Comparison of ENCODE assay signal across 14 cellular contexts in the genomic region with DNA sequence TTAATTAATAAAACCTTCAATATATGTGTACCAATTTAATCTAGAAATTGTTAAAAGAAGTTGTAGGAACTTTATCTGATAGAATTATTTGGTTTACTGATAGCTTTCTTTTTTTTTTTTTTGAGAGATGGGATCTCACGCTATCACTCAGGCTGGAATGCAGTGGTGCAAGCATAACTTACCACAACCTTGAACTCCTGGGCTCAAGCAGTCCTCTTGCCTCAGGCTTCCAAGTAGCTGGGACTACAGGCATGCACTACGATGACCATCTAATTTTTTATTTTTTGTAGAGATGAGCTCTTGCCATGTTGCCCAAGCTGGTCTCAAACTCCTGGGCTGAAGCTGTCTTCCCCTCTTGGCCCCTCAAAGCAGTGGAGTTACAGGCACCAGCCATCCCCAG.
"Had no signal": no experiment of that assay in that cellular context is flagged by ENCODE, and none has a peak within 500 bp of the region (broad histone marks: within the 10 kb centered on the region; RNA-seq: fewer than 3 reads in every experiment).

No MANE protein-coding gene starts in this region.

- ATAC-seq: body of pancreas; stimulated activated memory B cell treated with anti-CD40 and anti-IgM and Interleukin-4, amounts not matched to agents 10 μg/mL and 1 μg/mL and 100 μg/mL, for 72 hours had no signal

- H3K4me3 Mint-ChIP-seq: activated CD4-positive, alpha-beta memory T cell treated with anti-CD3 and anti-CD28 coated beads, Interleukin-2, amount 10 ng/mL, durations not matched to agents 7 days and 5 days; central memory CD8-positive, alpha-beta T cell; naive B cell; stimulated activated memory B cell treated with anti-CD40 and anti-IgM and Interleukin-4, amounts not matched to agents 10 μg/mL and 1 μg/mL and 100 μg/mL, for 72 hours had no signal

- H3K4me3 ChIP-seq: body of pancreas, right atrium auricular region, spleen, tibial artery, vagina had no signal

- H3K27me3 Mint-ChIP-seq: activated CD4-positive, alpha-beta memory T cell treated with anti-CD3 and anti-CD28 coated beads, Interleukin-2, amount 10 ng/mL, durations not matched to agents 7 days and 5 days; central memory CD8-positive, alpha-beta T cell; naive B cell; stimulated activated memory B cell treated with anti-CD40 and anti-IgM and Interleukin-4, amounts not matched to agents 10 μg/mL and 1 μg/mL and 100 μg/mL, for 72 hours had no signal

- DNase-seq: activated CD4-positive, alpha-beta memory T cell treated with anti-CD3 and anti-CD28 coated beads, Interleukin-2, amount 10 ng/mL, durations not matched to agents 7 days and 5 days; activated CD8-positive, alpha-beta memory T cell treated with anti-CD3 and anti-CD28 coated beads, Interleukin-2, amount 50 U/mL, for 48 hours; body of pancreas; effector memory CD4-positive, alpha-beta T cell; midbrain; naive B cell; spleen; stimulated activated CD4-positive, alpha-beta T cell treated with anti-CD3 and anti-CD28 coated beads, Interleukin-1b, Interleukin-23, amount 100 ng/mL, for 48 hours; T1000; tibial artery had no signal

- H3K9me3 Mint-ChIP-seq: activated CD4-positive, alpha-beta memory T cell treated with anti-CD3 and anti-CD28 coated beads, Interleukin-2, amount 10 ng/mL, durations not matched to agents 7 days and 5 days; central memory CD8-positive, alpha-beta T cell; naive B cell had no signal

- H3K4me1 Mint-ChIP-seq: central memory CD8-positive, alpha-beta T cell; naive B cell; stimulated activated memory B cell treated with anti-CD40 and anti-IgM and Interleukin-4, amounts not matched to agents 10 μg/mL and 1 μg/mL and 100 μg/mL, for 72 hours had no signal

- H3K27ac Mint-ChIP-seq: activated CD4-positive, alpha-beta memory T cell treated with anti-CD3 and anti-CD28 coated beads, Interleukin-2, amount 10 ng/mL, durations not matched to agents 7 days and 5 days; naive B cell; stimulated activated memory B cell treated with anti-CD40 and anti-IgM and Interleukin-4, amounts not matched to agents 10 μg/mL and 1 μg/mL and 100 μg/mL, for 72 hours had no signal
